In genomic region chr16:14392960-14393359, GRCh38 we compare ENCODE assay signal across 23 cellular contexts.
"Had no signal": no experiment of that assay in that cellular context is flagged by ENCODE, and none has a peak within 500 bp of the region (broad histone marks: within the 10 kb centered on the region; RNA-seq: fewer than 3 reads in every experiment).

No MANE protein-coding gene starts in this region.

- H3K27ac ChIP-seq: heart left ventricle, neutrophil, psoas muscle, skin epidermis, stomach, thoracic aorta, transverse colon had no signal

- ATAC-seq: heart left ventricle; naive thymus-derived CD4-positive, alpha-beta T cell; psoas muscle; sciatic nerve; stimulated activated naive B cell treated with anti-CD40 and anti-IgM and Interleukin-4, amounts not matched to agents 10 μg/mL and 1 μg/mL and 100 μg/mL, for 72 hours had no signal

- H3K9me3 ChIP-seq: heart left ventricle, neutrophil, psoas muscle, stomach, thoracic aorta, transverse colon had no signal

- H3K4me1 Mint-ChIP-seq: naive thymus-derived CD4-positive, alpha-beta T cell; nephron progenitor cell; stimulated activated naive B cell treated with anti-CD40 and anti-IgM and Interleukin-4, amounts not matched to agents 10 μg/mL and 1 μg/mL and 100 μg/mL, for 72 hours had no signal

- H3K36me3 Mint-ChIP-seq: naive thymus-derived CD4-positive, alpha-beta T cell; stimulated activated naive B cell treated with anti-CD40 and anti-IgM and Interleukin-4, amounts not matched to agents 10 μg/mL and 1 μg/mL and 100 μg/mL, for 72 hours had no signal

- H3K4me3 Mint-ChIP-seq: naive thymus-derived CD4-positive, alpha-beta T cell; nephron progenitor cell; stimulated activated naive B cell treated with anti-CD40 and anti-IgM and Interleukin-4, amounts not matched to agents 10 μg/mL and 1 μg/mL and 100 μg/mL, for 72 hours had no signal

- H3K9me3 Mint-ChIP-seq: naive thymus-derived CD4-positive, alpha-beta T cell; nephron progenitor cell; stimulated activated naive B cell treated with anti-CD40 and anti-IgM and Interleukin-4, amounts not matched to agents 10 μg/mL and 1 μg/mL and 100 μg/mL, for 72 hours had no signal

- FAIRE-seq: colon, endothelial cell of umbilical vein, islet of Langerhans had no signal

- H3K27ac Mint-ChIP-seq: nephron progenitor cell; stimulated activated naive B cell treated with anti-CD40 and anti-IgM and Interleukin-4, amounts not matched to agents 10 μg/mL and 1 μg/mL and 100 μg/mL, for 72 hours had no signal

- H3K4me1 ChIP-seq: heart left ventricle, psoas muscle, stomach, transverse colon had no signal

- H3K4me3 ChIP-seq: heart left ventricle, psoas muscle, skin epidermis, stomach, thoracic aorta, transverse colon had no signal

- H3K36me3 ChIP-seq: heart left ventricle, neutrophil, stomach, thoracic aorta, transverse colon had no signal

- H3K27me3 Mint-ChIP-seq: naive thymus-derived CD4-positive, alpha-beta T cell; stimulated activated naive B cell treated with anti-CD40 and anti-IgM and Interleukin-4, amounts not matched to agents 10 μg/mL and 1 μg/mL and 100 μg/mL, for 72 hours had no signal

- DNase-seq: dermis blood vessel endothelial cell; erythroblast; heart left ventricle; hippocampal formation; kidney glomerular epithelial cell; mesendoderm; naive thymus-derived CD4-positive, alpha-beta T cell; nephron progenitor cell; psoas muscle; retina; stimulated activated CD4-positive, alpha-beta T cell treated with anti-CD3 and anti-CD28 coated beads, Interleukin-2, amount 100 ng/mL, for 24 hours; stimulated activated CD4-positive, alpha-beta T cell treated with anti-CD3 and anti-CD28 coated beads, Interleukin-4, amount 100 ng/mL, for 4 hours; stimulated activated naive B cell treated with anti-CD40 and anti-IgM and Interleukin-4, amounts not matched to agents 10 μg/mL and 1 μg/mL and 100 μg/mL, for 72 hours; stomach; substantia nigra; transverse colon had no signal

- H3K27me3 ChIP-seq: heart left ventricle, neutrophil, stomach, transverse colon had no signal
